ENCODE assay signal across 1 cellular context in the genomic region with DNA sequence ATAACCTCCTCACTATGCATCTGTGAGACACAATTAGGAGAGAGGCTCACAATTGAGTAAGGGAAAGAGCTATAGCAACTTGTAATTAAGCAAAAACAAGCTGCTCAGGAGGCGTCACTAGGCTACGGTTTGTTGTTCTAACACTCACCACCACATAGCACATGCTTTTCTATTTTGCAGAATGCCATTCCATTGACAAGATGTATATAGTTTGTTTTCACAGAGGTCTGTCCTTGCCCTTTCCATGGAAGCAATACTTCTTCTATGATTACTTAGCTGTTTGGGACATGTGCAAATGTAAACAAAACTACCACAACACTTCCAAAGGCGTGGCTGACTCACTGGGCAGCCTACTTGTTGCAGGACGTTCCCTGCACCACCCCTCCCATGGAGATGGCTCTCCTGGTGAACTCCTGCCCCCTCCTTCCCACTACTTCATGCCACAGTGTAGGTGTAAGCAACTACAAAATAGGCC.
TF ChIP-seq lines count a peak whose summit lies in the region.

No MANE protein-coding gene starts in this region.

TF ChIP-seq in HEK293, 187 proteins besides CTCF, POLR2A, EP300 and RAD21 (continued from another document):
- TF ChIP-seq, protein P1, sequence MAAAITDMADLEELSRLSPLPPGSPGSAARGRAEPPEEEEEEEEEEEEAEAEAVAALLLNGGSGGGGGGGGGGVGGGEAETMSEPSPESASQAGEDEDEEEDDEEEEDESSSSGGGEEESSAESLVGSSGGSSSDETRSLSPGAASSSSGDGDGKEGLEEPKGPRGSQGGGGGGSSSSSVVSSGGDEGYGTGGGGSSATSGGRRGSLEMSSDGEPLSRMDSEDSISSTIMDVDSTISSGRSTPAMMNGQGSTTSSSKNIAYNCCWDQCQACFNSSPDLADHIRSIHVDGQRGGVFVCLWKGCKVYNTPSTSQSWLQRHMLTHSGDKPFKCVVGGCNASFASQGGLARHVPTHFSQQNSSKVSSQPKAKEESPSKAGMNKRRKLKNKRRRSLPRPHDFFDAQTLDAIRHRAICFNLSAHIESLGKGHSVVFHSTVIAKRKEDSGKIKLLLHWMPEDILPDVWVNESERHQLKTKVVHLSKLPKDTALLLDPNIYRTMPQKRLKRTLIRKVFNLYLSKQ (tag by site-specific recombination; IDR thresholded peaks at IDR 0.05; ENCODE audit: borderline replicate concordance) = no peak
- no peak for TF ChIP-seq KLF1 (tag by site-specific recombination; IDR thresholded peaks at IDR 0.05)
- no peak for TF ChIP-seq FEZF1 (tag by site-specific recombination; IDR thresholded peaks at IDR 0.05)
- TF ChIP-seq MEIS1 (CRISPR knock-in tag; IDR thresholded peaks at IDR 0.05; ENCODE audit: borderline replicate concordance) = no peak
- TF ChIP-seq ZNF530 (tag by site-specific recombination; IDR thresholded peaks at IDR 0.05; ENCODE audit: low read depth) = no peak
- TF ChIP-seq, protein P2, sequence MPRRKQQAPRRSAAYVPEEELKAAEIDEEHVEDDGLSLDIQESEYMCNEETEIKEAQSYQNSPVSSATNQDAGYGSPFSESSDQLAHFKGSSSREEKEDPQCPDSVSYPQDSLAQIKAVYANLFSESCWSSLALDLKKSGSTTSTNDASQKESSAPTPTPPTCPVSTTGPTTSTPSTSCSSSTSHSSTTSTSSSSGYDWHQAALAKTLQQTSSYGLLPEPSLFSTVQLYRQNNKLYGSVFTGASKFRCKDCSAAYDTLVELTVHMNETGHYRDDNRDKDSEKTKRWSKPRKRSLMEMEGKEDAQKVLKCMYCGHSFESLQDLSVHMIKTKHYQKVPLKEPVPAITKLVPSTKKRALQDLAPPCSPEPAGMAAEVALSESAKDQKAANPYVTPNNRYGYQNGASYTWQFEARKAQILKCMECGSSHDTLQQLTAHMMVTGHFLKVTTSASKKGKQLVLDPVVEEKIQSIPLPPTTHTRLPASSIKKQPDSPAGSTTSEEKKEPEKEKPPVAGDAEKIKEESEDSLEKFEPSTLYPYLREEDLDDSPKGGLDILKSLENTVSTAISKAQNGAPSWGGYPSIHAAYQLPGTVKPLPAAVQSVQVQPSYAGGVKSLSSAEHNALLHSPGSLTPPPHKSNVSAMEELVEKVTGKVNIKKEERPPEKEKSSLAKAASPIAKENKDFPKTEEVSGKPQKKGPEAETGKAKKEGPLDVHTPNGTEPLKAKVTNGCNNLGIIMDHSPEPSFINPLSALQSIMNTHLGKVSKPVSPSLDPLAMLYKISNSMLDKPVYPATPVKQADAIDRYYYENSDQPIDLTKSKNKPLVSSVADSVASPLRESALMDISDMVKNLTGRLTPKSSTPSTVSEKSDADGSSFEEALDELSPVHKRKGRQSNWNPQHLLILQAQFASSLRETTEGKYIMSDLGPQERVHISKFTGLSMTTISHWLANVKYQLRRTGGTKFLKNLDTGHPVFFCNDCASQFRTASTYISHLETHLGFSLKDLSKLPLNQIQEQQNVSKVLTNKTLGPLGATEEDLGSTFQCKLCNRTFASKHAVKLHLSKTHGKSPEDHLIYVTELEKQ (tag by site-specific recombination; IDR thresholded peaks at IDR 0.05; ENCODE audit: borderline replicate concordance) = no peak
- no peak for TF ChIP-seq SP3 (tag by site-specific recombination; IDR thresholded peaks at IDR 0.05)
- no peak for TF ChIP-seq TRIM28 (IDR thresholded peaks at IDR 0.05; ENCODE audit: borderline replicate concordance, low read length)
- no peak for TF ChIP-seq GFI1B (tag by site-specific recombination; IDR thresholded peaks at IDR 0.05)
- no peak for TF ChIP-seq ZNF670 (tag by site-specific recombination; IDR thresholded peaks at IDR 0.05; ENCODE audit: low read depth)
- TF ChIP-seq ZNF701 (tag by site-specific recombination; IDR thresholded peaks at IDR 0.05) = no peak
- no peak for TF ChIP-seq ZNF76 (tag by site-specific recombination; IDR thresholded peaks at IDR 0.05; ENCODE audit: borderline replicate concordance, low read depth)
